In genomic region chr2:134973241-134974146, GRCh38 we compare ENCODE assay signal across 18 cellular contexts. TPM values are rescaled to one million over a fixed set of nuclear protein-coding genes. Genes with fewer than 3 reads are reported as not detected.
DNase-seq lines count a peak whose midpoint lies in the region; ATAC-seq, FAIRE-seq and TF ChIP-seq lines count a peak whose summit lies in the region.
"Had no signal": no experiment of that assay in that cellular context is flagged by ENCODE, and none has a peak within 500 bp of the region (broad histone marks: within the 10 kb centered on the region; RNA-seq: fewer than 3 reads in every experiment).

No MANE protein-coding gene starts in this region.

- no peak overlapping the region for H3K27ac ChIP-seq in sigmoid colon
- H3K27ac ChIP-seq: neural progenitor cell, PC-9 had no signal

- H3K4me1 Mint-ChIP-seq in activated T-helper 2 cell treated with anti-CD3 and anti-CD28 coated beads, Interferon-gamma antibody, Interleukin-2, Interleukin-4, amounts not matched to agents 10 μg/mL and 5 μg/mL and 100 μg/mL, durations not matched to agents 14 hours and 24 hours and 36 hours (ENCODE audit: low read depth) = peaks cover 11% of the 10 kb centered on the region
- H3K4me1 Mint-ChIP-seq in natural killer cell = no peaks in the 10 kb centered on the region
- H3K4me1 Mint-ChIP-seq: neural progenitor cell had no signal

- ATAC-seq in HG02610 (IDR thresholded peaks at IDR 0.05; ENCODE audit: unreplicated experiment) (peak; percentile 83), natural killer cell (no peak), GM18873 (IDR thresholded peaks at IDR 0.05; ENCODE audit: low FRiP score, unreplicated experiment) (no peak)
- ATAC-seq: SK-N-SH treated with all-trans-retinoic acid at 6 μM for 48 hours had no signal

- no peak overlapping the region for H3K4me3 ChIP-seq in sigmoid colon
- H3K4me3 ChIP-seq: neural progenitor cell, PC-9 had no signal

- TF ChIP-seq POLR2A in sigmoid colon (IDR thresholded peaks at IDR 0.05) = no peak

- no peaks in the 10 kb centered on the region for H3K27me3 ChIP-seq in sigmoid colon
- H3K27me3 ChIP-seq: neural progenitor cell had no signal

- H3K4me1 ChIP-seq in sigmoid colon = no peaks in the 10 kb centered on the region
- H3K4me1 ChIP-seq: neural progenitor cell had no signal

- H3K9me3 ChIP-seq in sigmoid colon = no peaks in the 10 kb centered on the region

- H3K36me3 ChIP-seq in sigmoid colon = no peaks in the 10 kb centered on the region
- H3K36me3 ChIP-seq: neural progenitor cell had no signal

- intact Hi-C loops in activated T-helper 2 cell treated with anti-CD3 and anti-CD28 coated beads, Interferon-gamma antibody, Interleukin-2, Interleukin-4, amounts not matched to agents 10 μg/mL and 5 μg/mL and 100 μg/mL, durations not matched to agents 14 hours and 24 hours and 36 hours (cut with micrococcal nuclease) = no loop called here
- intact Hi-C loops in natural killer cell (cut with micrococcal nuclease) (no loop called here), sigmoid colon (cut with DNase I) (no loop called here)

- in situ Hi-C loops in GM13977 (cut with MboI; ENCODE audit: low pct_unique_long_range_greater_than_20kb, low sequenced_read_pairs, unreplicated experiment) = no loop called here

- 71 to 92% methylated on average over 2 of the region's 2 CpGs for WGBS in sigmoid colon, 2 donors

- TF ChIP-seq EP300 in sigmoid colon (IDR thresholded peaks at IDR 0.05) = no peak

- H3K4me3 Mint-ChIP-seq in activated T-helper 2 cell treated with anti-CD3 and anti-CD28 coated beads, Interferon-gamma antibody, Interleukin-2, Interleukin-4, amounts not matched to agents 10 μg/mL and 5 μg/mL and 100 μg/mL, durations not matched to agents 14 hours and 24 hours and 36 hours (ENCODE audit: low read depth) = no peak overlapping the region
- no peak overlapping the region for H3K4me3 Mint-ChIP-seq in natural killer cell
- H3K4me3 Mint-ChIP-seq: activated CD4-positive, alpha-beta memory T cell treated with anti-CD3 and anti-CD28 coated beads, Interleukin-2, amount 10 ng/mL, durations not matched to agents 7 days and 5 days; neural progenitor cell had no signal

- DNase-seq in GM13977 (ENCODE audit: low spot score) = peak; percentile 13
- DNase-seq in GM19239 (ENCODE audit: insufficient read length, low spot score) = no peak
- DNase-seq in activated T-helper 2 cell treated with anti-CD3 and anti-CD28 coated beads, Interferon-gamma antibody, Interleukin-2, Interleukin-4, amounts not matched to agents 10 μg/mL and 5 μg/mL and 100 μg/mL, durations not matched to agents 14 hours and 24 hours and 36 hours (ENCODE audit: low spot score) = no peak
- DNase-seq in natural killer cell = no peak
- DNase-seq in sigmoid colon = no peak
- DNase-seq: activated CD4-positive, alpha-beta memory T cell treated with anti-CD3 and anti-CD28 coated beads, Interleukin-2, amount 10 ng/mL, durations not matched to agents 7 days and 5 days; DMS 273 treated with DMSO at 0.1 percent for 48 hours; IMR-90; kidney glomerular epithelial cell; NCI-H2081 treated with DMSO at 0.1 percent for 48 hours; NCI-H774; PC-9 had no signal

- peak overlapping the region; percentile 65 for H3K27ac Mint-ChIP-seq in activated T-helper 2 cell treated with anti-CD3 and anti-CD28 coated beads, Interferon-gamma antibody, Interleukin-2, Interleukin-4, amounts not matched to agents 10 μg/mL and 5 μg/mL and 100 μg/mL, durations not matched to agents 14 hours and 24 hours and 36 hours
- H3K27ac Mint-ChIP-seq in natural killer cell = no peak overlapping the region
- H3K27ac Mint-ChIP-seq: activated CD4-positive, alpha-beta memory T cell treated with anti-CD3 and anti-CD28 coated beads, Interleukin-2, amount 10 ng/mL, durations not matched to agents 7 days and 5 days; neural progenitor cell had no signal

- H3K36me3 Mint-ChIP-seq in activated T-helper 2 cell treated with anti-CD3 and anti-CD28 coated beads, Interferon-gamma antibody, Interleukin-2, Interleukin-4, amounts not matched to agents 10 μg/mL and 5 μg/mL and 100 μg/mL, durations not matched to agents 14 hours and 24 hours and 36 hours (ENCODE audit: low read depth) = peaks cover 33% of the 10 kb centered on the region
- H3K36me3 Mint-ChIP-seq in natural killer cell = peaks cover 9% of the 10 kb centered on the region

- peaks cover 1% of the 10 kb centered on the region for H3K27me3 Mint-ChIP-seq in activated T-helper 2 cell treated with anti-CD3 and anti-CD28 coated beads, Interferon-gamma antibody, Interleukin-2, Interleukin-4, amounts not matched to agents 10 μg/mL and 5 μg/mL and 100 μg/mL, durations not matched to agents 14 hours and 24 hours and 36 hours (ENCODE audit: low read depth)
- peaks cover 0 to 2% of the 10 kb centered on the region in 2 donors for H3K27me3 Mint-ChIP-seq in natural killer cell (ENCODE audit: low read depth in 2 of 2)

- FAIRE-seq in GM19239 (lab: Jason Lieb, UNC) = peak; percentile 66
- FAIRE-seq: bronchial epithelial cell, H1 had no signal

- no peak for TF ChIP-seq CTCF in GM13977 (IDR thresholded peaks at IDR 0.05; ENCODE audit: extremely low read depth, insufficient read depth, missing control alignments)
- no peak for TF ChIP-seq CTCF in natural killer cell (IDR thresholded peaks at IDR 0.05)
- TF ChIP-seq CTCF in sigmoid colon (IDR thresholded peaks at IDR 0.05) = no peak

- H3K9me3 Mint-ChIP-seq in activated T-helper 2 cell treated with anti-CD3 and anti-CD28 coated beads, Interferon-gamma antibody, Interleukin-2, Interleukin-4, amounts not matched to agents 10 μg/mL and 5 μg/mL and 100 μg/mL, durations not matched to agents 14 hours and 24 hours and 36 hours = peaks cover 57% of the 10 kb centered on the region
- H3K9me3 Mint-ChIP-seq in natural killer cell = peaks cover 10 to 14% of the 10 kb centered on the region in 2 donors

RNA-seq across cellular contexts. Expression of gene CCNT2, which starts 54.9 kb away (rescaled TPM):
- 39.2 and 41.0 TPM in 2 replicates for total RNA-seq in activated T-helper 2 cell treated with anti-CD3 and anti-CD28 coated beads, Interferon-gamma antibody, Interleukin-2, Interleukin-4, amounts not matched to agents 10 μg/mL and 5 μg/mL and 100 μg/mL, durations not matched to agents 14 hours and 24 hours and 36 hours
- total RNA-seq in natural killer cell = 10 to 100 TPM; 86.9 to 93.1 (median 87.8) TPM
- 10 to 100 TPM; 27.4 to 33.2 (median 32.1) TPM for total RNA-seq in sigmoid colon
- 10 to 100 TPM in 1 of 3 donors, 1 to 10 TPM in 2; 4.8 to 10.2 (median 5.1) TPM for polyA plus RNA-seq in sigmoid colon
